Comparison of ENCODE assay signal across 12 cellular contexts in genomic region chr6:149955256-149955974, GRCh38. TPM values are rescaled to one million over a fixed set of nuclear protein-coding genes. Genes with fewer than 3 reads are reported as not detected.
A peak's percentile ranks its signal among the peaks of the same experiment; 100 is the strongest.
DNase-seq lines count a peak whose midpoint lies in the region; ATAC-seq and TF ChIP-seq lines count a peak whose summit lies in the region.
"Not testable (repeated sequence)": the region's sequence is repeated elsewhere in the genome, so short reads cannot be mapped to it uniquely, and the experiment has no call there.
"Had no signal": no experiment of that assay in that cellular context is flagged by ENCODE, and none has a peak within 500 bp of the region (broad histone marks: within the 10 kb centered on the region; RNA-seq: fewer than 3 reads in every experiment).

No MANE protein-coding gene starts in this region.

- H3K27ac ChIP-seq in CD4-positive, alpha-beta T cell (ENCODE audit: low read depth, low read length); H9 (ENCODE audit: insufficient read length, low read depth, low read length): not testable (repeated sequence)

- not testable (repeated sequence) for H3K4me1 ChIP-seq in H9 (ENCODE audit: insufficient read depth, low read length)

- not testable (repeated sequence) for H3K18ac ChIP-seq in H9 (ENCODE audit: insufficient read length, low read depth, low read length)

- not testable (repeated sequence) for H3K56ac ChIP-seq in H9 (ENCODE audit: insufficient read length, low read depth, low read length)

- not testable (repeated sequence) for H2BK5ac ChIP-seq in H9 (ENCODE audit: insufficient read length, low read length)

- H3K9ac ChIP-seq in H9 (ENCODE audit: extremely low read depth, insufficient read length, low read length), result not testable (repeated sequence)

- not testable (repeated sequence) for H3K23ac ChIP-seq in H9 (ENCODE audit: insufficient read length, low read depth, low read length)

- H4K8ac ChIP-seq in H9 (replicated peaks; ENCODE audit: insufficient read length, low read depth, low read length), result not testable (repeated sequence)

- not testable (repeated sequence) for DNase-seq in CD4-positive, alpha-beta T cell; H9; chondrocyte (ENCODE audit: low spot score); immature natural killer cell; natural killer cell treated with Interleukin-12 subunit alpha and Interleukin-12 subunit beta and Interleukin-15 and Interleukin-18, amount 100 ng/mL, for 72 hours (ENCODE audit: low spot score); stimulated activated naive CD8-positive, alpha-beta T cell treated with anti-CD3 and anti-CD28 coated beads, Interleukin-15, amount 100 ng/mL, for 72 hours
- DNase-seq in activated CD8-positive, alpha-beta memory T cell treated with anti-CD3 and anti-CD28 coated beads for 24 hours, result peak; percentile 54

- H3K4ac ChIP-seq in H9 (ENCODE audit: low read depth, low read length), result not testable (repeated sequence)

- not testable (repeated sequence) for H2BK15ac ChIP-seq in H9 (ENCODE audit: low read depth, low read length)

- no CpG with 5 or more reads among the region's 9 CpGs for WGBS in H9 (ENCODE audit: extremely low coverage, insufficient read length, low lambda C conversion rate)

- H2AFZ ChIP-seq in H9 (ENCODE audit: low read length), result not testable (repeated sequence)

- H4K5ac ChIP-seq in H9 (ENCODE audit: insufficient read length, low read depth, low read length), result not testable (repeated sequence)

- H3K23me2 ChIP-seq in H9 (ENCODE audit: insufficient read length, low read depth, low read length, poor library complexity, severe bottlenecking), result not testable (repeated sequence)

- not testable (repeated sequence) for H3K4me1 Mint-ChIP-seq in CD4-positive, alpha-beta T cell (ENCODE audit: low read depth); H9; activated naive CD8-positive, alpha-beta T cell (ENCODE audit: low read depth); chondrocyte (ENCODE audit: low read depth); immature natural killer cell; natural killer cell treated with Interleukin-12 subunit alpha and Interleukin-12 subunit beta and Interleukin-15 and Interleukin-18, amount 100 ng/mL, for 72 hours (ENCODE audit: low read depth in 2 of 2)
- H3K4me1 Mint-ChIP-seq in stimulated activated naive CD8-positive, alpha-beta T cell treated with anti-CD3 and anti-CD28 coated beads, Interleukin-15, amount 100 ng/mL, for 72 hours, result peaks cover 22% of the 10 kb centered on the region

- H3K79me1 ChIP-seq in H9 (ENCODE audit: insufficient read depth, low read depth, low read length, poor library complexity, severe bottlenecking), result not testable (repeated sequence)

- H3K9me3 ChIP-seq in CD4-positive, alpha-beta T cell (ENCODE audit: control insufficient read depth, low read length); H9 (ENCODE audit: control insufficient read depth, low read depth, low read length): not testable (repeated sequence)

- not testable (repeated sequence) for H4K20me1 ChIP-seq in H9 (ENCODE audit: control insufficient read depth, insufficient read depth, insufficient read length)

- H3K79me2 ChIP-seq in H9 (ENCODE audit: insufficient read depth, low read length), result not testable (repeated sequence)

- H4K91ac ChIP-seq in H9 (ENCODE audit: insufficient read length, low read depth, low read length), result not testable (repeated sequence)

- TF ChIP-seq CTCF in CD4-positive, alpha-beta T cell (IDR thresholded peaks at IDR 0.05); H9 (conservative IDR thresholded peaks at IDR 0.05); chondrocyte (IDR thresholded peaks at IDR 0.05): not testable (repeated sequence)

- H2BK20ac ChIP-seq in H9 (ENCODE audit: low read depth, low read length, poor library complexity, severe bottlenecking), result not testable (repeated sequence)

- H3K36me3 Mint-ChIP-seq in CD4-positive, alpha-beta T cell (ENCODE audit: low read depth); H9 (ENCODE audit: insufficient read depth in 1 of 3, low read depth in 3 of 3); activated naive CD8-positive, alpha-beta T cell; chondrocyte (ENCODE audit: low read depth); immature natural killer cell; natural killer cell treated with Interleukin-12 subunit alpha and Interleukin-12 subunit beta and Interleukin-15 and Interleukin-18, amount 100 ng/mL, for 72 hours: not testable (repeated sequence)

- H3T11ph ChIP-seq in H9 (ENCODE audit: low read length), result not testable (repeated sequence)

- H2BK120ac ChIP-seq in H9 (ENCODE audit: low read depth, low read length, poor library complexity, severe bottlenecking), result not testable (repeated sequence)

- not testable (repeated sequence) for H3K9me3 Mint-ChIP-seq in CD4-positive, alpha-beta T cell; H9; activated naive CD8-positive, alpha-beta T cell (ENCODE audit: low read depth); chondrocyte (ENCODE audit: low read depth); immature natural killer cell; natural killer cell treated with Interleukin-12 subunit alpha and Interleukin-12 subunit beta and Interleukin-15 and Interleukin-18, amount 100 ng/mL, for 72 hours; stimulated activated naive CD8-positive, alpha-beta T cell treated with anti-CD3 and anti-CD28 coated beads, Interleukin-15, amount 100 ng/mL, for 72 hours

- peaks cover 82% of the 10 kb centered on the region for H3K27me3 Mint-ChIP-seq in CD4-positive, alpha-beta T cell
- peaks cover 100% of the 10 kb centered on the region for H3K27me3 Mint-ChIP-seq in H9 (ENCODE audit: low read depth)
- peaks cover 65% of the 10 kb centered on the region for H3K27me3 Mint-ChIP-seq in activated naive CD8-positive, alpha-beta T cell
- H3K27me3 Mint-ChIP-seq in chondrocyte (ENCODE audit: low read depth), result peaks cover 64% of the 10 kb centered on the region
- H3K27me3 Mint-ChIP-seq in immature natural killer cell (ENCODE audit: low read depth in 3 of 3), result peaks cover 13 to 63% (median 17%) of the 10 kb centered on the region in 3 donors
- H3K27me3 Mint-ChIP-seq in natural killer cell treated with Interleukin-12 subunit alpha and Interleukin-12 subunit beta and Interleukin-15 and Interleukin-18, amount 100 ng/mL, for 72 hours, result peaks cover 51 to 72% of the 10 kb centered on the region in 2 donors
- peaks cover 85% of the 10 kb centered on the region for H3K27me3 Mint-ChIP-seq in stimulated activated naive CD8-positive, alpha-beta T cell treated with anti-CD3 and anti-CD28 coated beads, Interleukin-15, amount 100 ng/mL, for 72 hours

- H3K4me3 Mint-ChIP-seq in CD4-positive, alpha-beta T cell, result peak overlapping the region; percentile 22
- H3K4me3 Mint-ChIP-seq in H9, result peak overlapping the region; percentile 40 to 75; a peak in 3 of 5 replicates
- H3K4me3 Mint-ChIP-seq in activated naive CD8-positive, alpha-beta T cell, result peak overlapping the region; percentile 60
- peak overlapping the region; percentile 50 for H3K4me3 Mint-ChIP-seq in chondrocyte (ENCODE audit: unreplicated experiment)
- H3K4me3 Mint-ChIP-seq in immature natural killer cell, result peak overlapping the region in 3 of 5 donors; percentile 56 to 72 (median 68)
- H3K4me3 Mint-ChIP-seq in natural killer cell treated with Interleukin-12 subunit alpha and Interleukin-12 subunit beta and Interleukin-15 and Interleukin-18, amount 100 ng/mL, for 72 hours, result peak overlapping the region; percentile 41
- H3K4me3 Mint-ChIP-seq in stimulated activated naive CD8-positive, alpha-beta T cell treated with anti-CD3 and anti-CD28 coated beads, Interleukin-15, amount 100 ng/mL, for 72 hours, result peak overlapping the region; percentile 63 to 76

- ATAC-seq in CD4-positive, alpha-beta T cell (ENCODE audit: poor library complexity); natural killer cell treated with Interleukin-12 subunit alpha and Interleukin-12 subunit beta and Interleukin-15 and Interleukin-18, amount 100 ng/mL, for 72 hours; stimulated activated naive CD8-positive, alpha-beta T cell treated with anti-CD3 and anti-CD28 coated beads, Interleukin-15, amount 100 ng/mL, for 72 hours: not testable (repeated sequence)

- CTCF ChIA-PET in CD4-positive, alpha-beta T cell (lab: Charles Lee), result not testable (repeated sequence)

- not testable (repeated sequence) for H3K14ac ChIP-seq in H9 (ENCODE audit: insufficient read depth, low read length)

- H3K4me2 ChIP-seq in H9 (ENCODE audit: insufficient read depth, insufficient read length, low read length), result not testable (repeated sequence)

- H3K27me3 ChIP-seq in CD4-positive, alpha-beta T cell (ENCODE audit: control insufficient read depth, insufficient read depth, low read length), result peaks cover 67% of the 10 kb centered on the region
- peaks cover 51% of the 10 kb centered on the region for H3K27me3 ChIP-seq in H9 (ENCODE audit: insufficient read depth, low read length)

- POLR2A ChIA-PET in CD4-positive, alpha-beta T cell (lab: Charles Lee), result not testable (repeated sequence)

- intact Hi-C loops in CD4-positive, alpha-beta T cell (cut with DNase I, micrococcal nuclease), result not testable (repeated sequence)

- H2AK5ac ChIP-seq in H9 (ENCODE audit: insufficient read length, low read length), result not testable (repeated sequence)

- H3K27ac Mint-ChIP-seq in CD4-positive, alpha-beta T cell; H9; activated naive CD8-positive, alpha-beta T cell; chondrocyte (ENCODE audit: unreplicated experiment); immature natural killer cell; natural killer cell treated with Interleukin-12 subunit alpha and Interleukin-12 subunit beta and Interleukin-15 and Interleukin-18, amount 100 ng/mL, for 72 hours; stimulated activated naive CD8-positive, alpha-beta T cell treated with anti-CD3 and anti-CD28 coated beads, Interleukin-15, amount 100 ng/mL, for 72 hours: not testable (repeated sequence)

- H2BK12ac ChIP-seq in H9 (ENCODE audit: insufficient read length, low read depth, low read length), result not testable (repeated sequence)

RNA-seq across cellular contexts. Expression of gene ULBP1, which starts 8.3 kb away (rescaled TPM):
- total RNA-seq in CD4-positive, alpha-beta T cell, result under 1 TPM; 0.08 to 0.14 TPM
- total RNA-seq in H9 (2021), result 1.6 and 2.1 TPM in 2 replicates
- total RNA-seq in chondrocyte, result 2.8 to 29.8 TPM (median 29.8 TPM) in 3 replicates
- polyA plus RNA-seq in immature natural killer cell, result not detected
- 1 to 10 TPM in 1 of 2 donors, under 1 TPM in 1; 0.31 to 1.5 TPM for total RNA-seq in natural killer cell treated with Interleukin-12 subunit alpha and Interleukin-12 subunit beta and Interleukin-15 and Interleukin-18, amount 100 ng/mL, for 72 hours
- total RNA-seq: G401 had no signal

RNA-seq across cellular contexts. Expression of gene ULBP2, which starts 13.6 kb away (rescaled TPM):
- total RNA-seq in CD4-positive, alpha-beta T cell, result 1 to 10 TPM; 1.8 to 1.9 TPM
- not detected in 2 replicates for total RNA-seq in H9 (2021)
- 7.7 to 15.1 TPM (median 13.9 TPM) in 3 replicates for total RNA-seq in chondrocyte
- polyA plus RNA-seq in immature natural killer cell, result under 1 TPM in 2 of 3 donors, not detected in 1; 0.83 to 0.88 TPM
- total RNA-seq in natural killer cell treated with Interleukin-12 subunit alpha and Interleukin-12 subunit beta and Interleukin-15 and Interleukin-18, amount 100 ng/mL, for 72 hours, result 1 to 10 TPM in 1 of 2 donors, under 1 TPM in 1; 0.98 to 4.0 TPM

RNA-seq across cellular contexts. Expression of gene RAET1G, which starts 32.5 kb away (rescaled TPM):
- not detected for total RNA-seq in CD4-positive, alpha-beta T cell
- not detected in 2 replicates for total RNA-seq in H9 (2021)
- total RNA-seq in chondrocyte, result 0.51 to 0.60 TPM (median 0.54 TPM) in 3 replicates
- not detected for polyA plus RNA-seq in immature natural killer cell
- total RNA-seq in natural killer cell treated with Interleukin-12 subunit alpha and Interleukin-12 subunit beta and Interleukin-15 and Interleukin-18, amount 100 ng/mL, for 72 hours, result under 1 TPM in 1 of 2 donors, not detected in 1; 0.43 TPM
- total RNA-seq: Caco-2, G401, SJCRH30 had no signal

RNA-seq across cellular contexts. Expression of gene RAET1E, which starts 57.5 kb away (rescaled TPM):
- not detected for total RNA-seq in CD4-positive, alpha-beta T cell
- total RNA-seq in H9 (2021) (not detected in 2 replicates), chondrocyte (not detected in 3 replicates)
- polyA plus RNA-seq in immature natural killer cell, result not detected
- total RNA-seq in natural killer cell treated with Interleukin-12 subunit alpha and Interleukin-12 subunit beta and Interleukin-15 and Interleukin-18, amount 100 ng/mL, for 72 hours, result not detected
- total RNA-seq: Caco-2, G401, SJCRH30 had no signal
- polyA plus RNA-seq: AG04450 had no signal
